In genomic region chr21:37450385-37451044, GRCh38 we compare ENCODE assay signal across 11 cellular contexts.
DNase-seq lines count a peak whose midpoint lies in the region; TF ChIP-seq lines count a peak whose summit lies in the region.
"Had no signal": no experiment of that assay in that cellular context is flagged by ENCODE, and none has a peak within 500 bp of the region (broad histone marks: within the 10 kb centered on the region; RNA-seq: fewer than 3 reads in every experiment).

No MANE protein-coding gene starts in this region.

- H3K27ac Mint-ChIP-seq in activated T-helper 2 cell treated with anti-CD3 and anti-CD28 coated beads, Interferon-gamma antibody, Interleukin-2, Interleukin-4, amounts not matched to agents 10 μg/mL and 5 μg/mL and 100 μg/mL, durations not matched to agents 14 hours and 24 hours and 36 hours = peak overlapping the region; percentile 18
- H3K27ac Mint-ChIP-seq: GM23338 had no signal

- no peaks in the 10 kb centered on the region for H3K27me3 Mint-ChIP-seq in activated T-helper 2 cell treated with anti-CD3 and anti-CD28 coated beads, Interferon-gamma antibody, Interleukin-2, Interleukin-4, amounts not matched to agents 10 μg/mL and 5 μg/mL and 100 μg/mL, durations not matched to agents 14 hours and 24 hours and 36 hours (ENCODE audit: low read depth)

- H3K4me3 ChIP-seq in AG10803 (ENCODE audit: low read length) = no peak overlapping the region
- H3K4me3 ChIP-seq: GM23338 had no signal

- H3K9me3 Mint-ChIP-seq in activated T-helper 2 cell treated with anti-CD3 and anti-CD28 coated beads, Interferon-gamma antibody, Interleukin-2, Interleukin-4, amounts not matched to agents 10 μg/mL and 5 μg/mL and 100 μg/mL, durations not matched to agents 14 hours and 24 hours and 36 hours = no peaks in the 10 kb centered on the region
- H3K9me3 Mint-ChIP-seq: GM23338 had no signal

- H3K4me3 Mint-ChIP-seq in activated T-helper 2 cell treated with anti-CD3 and anti-CD28 coated beads, Interferon-gamma antibody, Interleukin-2, Interleukin-4, amounts not matched to agents 10 μg/mL and 5 μg/mL and 100 μg/mL, durations not matched to agents 14 hours and 24 hours and 36 hours (ENCODE audit: low read depth) = no peak overlapping the region
- H3K4me3 Mint-ChIP-seq: GM23338 had no signal

- intact Hi-C loops in activated T-helper 2 cell treated with anti-CD3 and anti-CD28 coated beads, Interferon-gamma antibody, Interleukin-2, Interleukin-4, amounts not matched to agents 10 μg/mL and 5 μg/mL and 100 μg/mL, durations not matched to agents 14 hours and 24 hours and 36 hours (cut with micrococcal nuclease) = no loop called here
- intact Hi-C loops in posterior vena cava (cut with DNase I) = loop anchor here in 1 of 2 donors (10.0 kb wide), 1 partner anchor 76 kb away; no protein-coding TSS in a partner anchor

- no peak for TF ChIP-seq CTCF in AG10803 (conservative IDR thresholded peaks at IDR 0.05; ENCODE audit: low read length)

- peaks cover 53% of the 10 kb centered on the region for H3K4me1 Mint-ChIP-seq in activated T-helper 2 cell treated with anti-CD3 and anti-CD28 coated beads, Interferon-gamma antibody, Interleukin-2, Interleukin-4, amounts not matched to agents 10 μg/mL and 5 μg/mL and 100 μg/mL, durations not matched to agents 14 hours and 24 hours and 36 hours (ENCODE audit: low read depth)

- peaks cover 29% of the 10 kb centered on the region for H3K36me3 Mint-ChIP-seq in activated T-helper 2 cell treated with anti-CD3 and anti-CD28 coated beads, Interferon-gamma antibody, Interleukin-2, Interleukin-4, amounts not matched to agents 10 μg/mL and 5 μg/mL and 100 μg/mL, durations not matched to agents 14 hours and 24 hours and 36 hours (ENCODE audit: low read depth)

- DNase-seq in AG10803 (ENCODE audit: low read depth) = peak; percentile 32
- DNase-seq in HS-5 (ENCODE audit: low read depth) = peak; percentile 14
- DNase-seq in activated T-helper 2 cell treated with anti-CD3 and anti-CD28 coated beads, Interferon-gamma antibody, Interleukin-2, Interleukin-4, amounts not matched to agents 10 μg/mL and 5 μg/mL and 100 μg/mL, durations not matched to agents 14 hours and 24 hours and 36 hours (ENCODE audit: low spot score) = no peak
- DNase-seq in kidney tubule cell (ENCODE audit: low spot score) = peak; percentile 41
- no peak for DNase-seq in NCI-H524 treated with DMSO at 0.1 percent for 48 hours (lab: John Stamatoyannopoulos, UW)
- DNase-seq in stimulated activated CD4-positive, alpha-beta T cell treated with anti-CD3 and anti-CD28 coated beads, Interleukin-4, amount 100 ng/mL, for 24 hours = no peak
- no peak for DNase-seq in NCI-H1092 (lab: John Stamatoyannopoulos, UW)
- no peak for DNase-seq in posterior vena cava (ENCODE audit: low spot score)
- DNase-seq: NCI-H146; stimulated activated naive CD4-positive, alpha-beta T cell treated with Interleukin-2 at 50 U/mL for 16 hours had no signal

Comparison
In these comparisons a context has a peak if more than half of its experiments do, and no peak if none do; other contexts are left out.
1. DNase-seq: peak in AG10803 (single experiment), HS-5 (single experiment) and kidney tubule cell (single experiment); none in activated T-helper 2 cell treated with anti-CD3 and anti-CD28 coated beads, Interferon-gamma antibody, Interleukin-2, Interleukin-4, amounts not matched to agents 10 μg/mL and 5 μg/mL and 100 μg/mL, durations not matched to agents 14 hours and 24 hours and 36 hours (single experiment), NCI-H524 treated with DMSO at 0.1 percent for 48 hours (single experiment), stimulated activated CD4-positive, alpha-beta T cell treated with anti-CD3 and anti-CD28 coated beads, Interleukin-4, amount 100 ng/mL, for 24 hours (single experiment), NCI-H1092 (single experiment) and posterior vena cava (single experiment).